Comparison of ENCODE assay signal across 8 cellular contexts in the genomic region with DNA sequence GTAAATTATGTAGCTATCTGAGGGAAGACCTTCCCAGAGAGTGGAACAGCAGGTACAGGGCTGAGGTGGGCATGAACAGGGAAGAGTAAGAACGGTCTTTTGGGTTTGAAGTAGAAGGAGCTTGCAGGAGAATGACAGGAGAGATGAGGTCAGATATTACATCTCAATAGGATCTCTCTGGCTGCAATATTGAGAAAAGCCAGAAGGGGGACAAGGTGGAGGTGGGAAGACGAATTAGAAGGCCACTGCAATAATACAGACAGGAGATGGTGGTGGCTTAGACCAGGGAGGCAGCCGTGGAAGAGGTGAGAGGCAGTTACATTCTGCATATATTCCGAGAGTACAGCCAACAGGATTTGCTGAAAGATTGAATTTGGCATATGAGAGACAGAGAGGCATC.
DNase-seq lines count a peak whose midpoint lies in the region; ATAC-seq lines count a peak whose summit lies in the region.

No MANE protein-coding gene starts in this region.

- ATAC-seq in GM19468 (IDR thresholded peaks at IDR 0.05; ENCODE audit: extremely low read depth, unreplicated experiment) (peak; percentile 40), HG02588 (IDR thresholded peaks at IDR 0.05; ENCODE audit: unreplicated experiment) (no peak)

- DNase-seq in ELF-1 (ENCODE audit: low read depth, low spot score) (peak; percentile 36), HT1080 (ENCODE audit: low read depth) (peak; percentile 36), astrocyte of the hippocampus (ENCODE audit: low read depth, low spot score) (peak; percentile 16), AG08396 (ENCODE audit: low spot score) (no peak)
- DNase-seq in stimulated activated CD4-positive, alpha-beta T cell treated with anti-CD3 and anti-CD28 coated beads, Interleukin-15, amount 100 ng/mL, for 24 hours, result no peak
- no peak for DNase-seq in activated CD4-positive, CD25-positive, alpha-beta regulatory T cell treated with anti-CD3 and anti-CD28 coated beads, Interleukin-2, amount 50 U/mL, for 72 hours

Comparison
In these comparisons a context has a peak if more than half of its experiments do, and no peak if none do; other contexts are left out.
1. DNase-seq: peak in ELF-1 (single experiment), HT1080 (single experiment) and astrocyte of the hippocampus (single experiment); none in stimulated activated CD4-positive, alpha-beta T cell treated with anti-CD3 and anti-CD28 coated beads, Interleukin-15, amount 100 ng/mL, for 24 hours (single experiment), activated CD4-positive, CD25-positive, alpha-beta regulatory T cell treated with anti-CD3 and anti-CD28 coated beads, Interleukin-2, amount 50 U/mL, for 72 hours (single experiment) and AG08396 (single experiment).